Comparison of ENCODE assay signal across 8 cellular contexts in the genomic region with DNA sequence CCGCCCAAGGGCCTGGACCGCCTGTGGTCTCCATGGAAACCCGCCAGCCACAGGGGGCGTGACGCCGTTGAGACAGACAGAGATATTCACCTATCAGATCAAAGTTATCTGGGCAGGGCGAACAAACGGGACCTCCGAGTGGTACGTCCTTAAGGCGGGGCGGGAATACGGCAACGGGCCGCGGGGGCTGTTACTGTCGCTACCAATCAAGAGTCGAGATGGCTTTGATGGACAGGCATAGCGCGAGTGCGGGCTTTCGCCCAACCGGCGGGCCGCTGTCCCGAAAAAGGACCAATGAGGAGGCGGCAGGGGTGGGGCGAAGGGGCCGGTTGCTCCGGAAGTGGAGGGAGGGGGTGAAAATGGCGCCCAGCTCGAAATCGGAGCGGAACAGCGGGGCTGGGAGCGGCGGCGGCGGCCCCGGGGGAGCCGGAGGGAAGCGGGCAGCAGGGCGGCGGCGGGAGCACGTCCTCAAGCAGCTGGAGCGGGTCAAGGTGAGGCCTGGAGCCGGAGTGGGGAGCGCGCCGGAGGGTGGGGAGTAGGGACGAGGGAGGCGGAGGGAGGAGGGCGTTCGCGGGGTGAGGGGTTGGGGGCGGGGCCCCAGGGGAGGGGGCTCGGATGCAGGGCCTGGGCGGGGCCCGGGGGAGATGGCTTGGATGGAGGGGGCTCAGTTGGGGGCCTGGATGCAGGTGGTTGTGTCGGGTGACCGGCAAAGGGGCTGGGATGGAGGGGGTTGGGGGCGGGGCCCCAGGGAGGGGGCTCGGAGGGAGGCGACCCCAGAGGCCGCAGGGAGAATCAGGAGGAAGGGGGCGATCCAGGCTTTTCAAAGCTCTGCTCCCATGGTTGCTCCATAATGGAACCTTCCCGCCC. TPM values are rescaled to one million over a fixed set of nuclear protein-coding genes. Genes with fewer than 3 reads are reported as not detected.
DNase-seq lines count a peak whose midpoint lies in the region; ATAC-seq lines count a peak whose summit lies in the region.

A gene with protein sequence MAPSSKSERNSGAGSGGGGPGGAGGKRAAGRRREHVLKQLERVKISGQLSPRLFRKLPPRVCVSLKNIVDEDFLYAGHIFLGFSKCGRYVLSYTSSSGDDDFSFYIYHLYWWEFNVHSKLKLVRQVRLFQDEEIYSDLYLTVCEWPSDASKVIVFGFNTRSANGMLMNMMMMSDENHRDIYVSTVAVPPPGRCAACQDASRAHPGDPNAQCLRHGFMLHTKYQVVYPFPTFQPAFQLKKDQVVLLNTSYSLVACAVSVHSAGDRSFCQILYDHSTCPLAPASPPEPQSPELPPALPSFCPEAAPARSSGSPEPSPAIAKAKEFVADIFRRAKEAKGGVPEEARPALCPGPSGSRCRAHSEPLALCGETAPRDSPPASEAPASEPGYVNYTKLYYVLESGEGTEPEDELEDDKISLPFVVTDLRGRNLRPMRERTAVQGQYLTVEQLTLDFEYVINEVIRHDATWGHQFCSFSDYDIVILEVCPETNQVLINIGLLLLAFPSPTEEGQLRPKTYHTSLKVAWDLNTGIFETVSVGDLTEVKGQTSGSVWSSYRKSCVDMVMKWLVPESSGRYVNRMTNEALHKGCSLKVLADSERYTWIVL (plus strand): TSS at position 356 of the 867 bp plus-strand sequence. CDS start 4 bp downstream, at position 360.

- H3K4me3 ChIP-seq in effector memory CD4-positive, alpha-beta T cell (ENCODE audit: insufficient read depth, low read depth, low read length, poor library complexity, severe bottlenecking), result peak within 1 kb of the TSS; percentile 91

- peak; percentile 95 for ATAC-seq in GM21360 (IDR thresholded peaks at IDR 0.05; ENCODE audit: unreplicated experiment)

- peak within 1 kb of the TSS; percentile 93 for H3K27ac ChIP-seq in effector memory CD4-positive, alpha-beta T cell (ENCODE audit: insufficient read depth, low read length, poor library complexity, severe bottlenecking)

- no peaks in the 10 kb centered on the region for H3K9me3 ChIP-seq in effector memory CD4-positive, alpha-beta T cell (ENCODE audit: control insufficient read depth, low read length)

- no peaks in the 10 kb centered on the region for H3K27me3 ChIP-seq in effector memory CD4-positive, alpha-beta T cell (replicated peaks; ENCODE audit: control insufficient read depth, insufficient read depth, low read length, poor library complexity, severe bottlenecking)

- DNase-seq in COLO668 (lab: John Stamatoyannopoulos, UW; ENCODE audit: unreplicated experiment), result peak; percentile 98
- peak; percentile 99 for DNase-seq in HT1080 (ENCODE audit: low read depth)
- DNase-seq in NOMO-1 treated with DMSO at 0.1 percent for 48 hours (lab: John Stamatoyannopoulos, UW; ENCODE audit: unreplicated experiment), result peak; percentile 99
- peak; percentile 97 to 99 for DNase-seq in activated CD8-positive, alpha-beta memory T cell treated with anti-CD3 and anti-CD28 coated beads for 4 hours (ENCODE audit: low read depth in 2 of 2)
- DNase-seq in effector memory CD4-positive, alpha-beta T cell, result peak; percentile 96 to 99 (median 98)
- DNase-seq in lung microvascular endothelial cell (ENCODE audit: low read depth in 2 of 2), result peak; percentile 100
- DNase-seq in stimulated activated CD4-positive, alpha-beta T cell treated with anti-CD3 and anti-CD28 coated beads, TNF-alpha, amount 100 ng/mL, for 48 hours (ENCODE audit: low read depth in 3 of 3), result peak; percentile 99

- H3K36me3 ChIP-seq in effector memory CD4-positive, alpha-beta T cell (ENCODE audit: control insufficient read depth, insufficient read depth, low read length), result peaks cover 25% of the 10 kb centered on the region

- peaks cover 13% of the 10 kb centered on the region for H3K4me1 ChIP-seq in effector memory CD4-positive, alpha-beta T cell (ENCODE audit: control insufficient read depth, insufficient read depth, low read length, poor library complexity, severe bottlenecking)

RNA-seq across cellular contexts. Expression of the gene that starts here (rescaled TPM):
- total RNA-seq in HT1080 (2014; rRNA removed; shearing (Covaris generic)), result 35.0 and 44.0 TPM in 2 replicates
- 20.5 and 22.4 TPM in 2 replicates for polyA plus RNA-seq in HT1080 (2015; cell fraction: cytosol; rRNA removed)
- polyA plus RNA-seq in HT1080 (2015; cell fraction: nucleus; rRNA removed), result 84.8 and 95.0 TPM in 2 replicates
- total RNA-seq in lung microvascular endothelial cell, result 6.1 and 8.5 TPM in 2 replicates

Comparison
In these comparisons a context has a peak if more than half of its experiments do, and no peak if none do; other contexts are left out.
1. Peak in every context shown above with its lines: DNase-seq, ATAC-seq, H3K4me3 ChIP-seq and H3K27ac ChIP-seq.